Comparison of ENCODE assay signal across 16 cellular contexts in genomic region chr12:107356266-107356936, GRCh38.
DNase-seq lines count a peak whose midpoint lies in the region; ATAC-seq and TF ChIP-seq lines count a peak whose summit lies in the region.
"Had no signal": no experiment of that assay in that cellular context is flagged by ENCODE, and none has a peak within 500 bp of the region (broad histone marks: within the 10 kb centered on the region; RNA-seq: fewer than 3 reads in every experiment).

No MANE protein-coding gene starts in this region.

- no peak for DNase-seq in natural killer cell treated with Interleukin-12 subunit alpha and Interleukin-12 subunit beta and Interleukin-15 and Interleukin-18, amount 100 ng/mL, for 72 hours (ENCODE audit: low spot score)
- no peak for DNase-seq in natural killer cell
- DNase-seq in RWPE2 (ENCODE audit: low spot score): no peak
- peak; percentile 70 to 92 for DNase-seq in fibroblast of lung (ENCODE audit: low read depth in 2 of 2)
- no peak for DNase-seq in osteocyte (ENCODE audit: extremely low spot score, unreplicated experiment)
- no peak for DNase-seq in UCSD-AML1 (lab: John Stamatoyannopoulos, UW; ENCODE audit: unreplicated experiment)
- DNase-seq: activated CD4-positive, alpha-beta memory T cell treated with anti-CD3 and anti-CD28 coated beads, Interleukin-2, amount 10 ng/mL, durations not matched to agents 7 days and 5 days; aorta; CD4-positive, alpha-beta memory T cell; kidney; NCI-H69; SW 1271 had no signal

- no peak overlapping the region for H2AFZ ChIP-seq in fibroblast of lung (ENCODE audit: low read length)

- peak overlapping the region; percentile 35 for H3K4me2 ChIP-seq in fibroblast of lung (ENCODE audit: extremely low read depth, insufficient read depth, low read length)

- ATAC-seq in natural killer cell treated with Interleukin-12 subunit alpha and Interleukin-12 subunit beta and Interleukin-15 and Interleukin-18, amount 100 ng/mL, for 72 hours: peak; percentile 73 to 85
- ATAC-seq in natural killer cell (no peak), RWPE2 (ENCODE audit: low read depth) (peak; percentile 82), GM21786 (IDR thresholded peaks at IDR 0.05; ENCODE audit: unreplicated experiment) (no peak), HG02623 (IDR thresholded peaks at IDR 0.05; ENCODE audit: unreplicated experiment) (no peak)

- intact Hi-C loops in natural killer cell (cut with micrococcal nuclease): no loop called here

- peaks cover 35 to 46% of the 10 kb centered on the region in 2 donors for H3K4me1 Mint-ChIP-seq in natural killer cell treated with Interleukin-12 subunit alpha and Interleukin-12 subunit beta and Interleukin-15 and Interleukin-18, amount 100 ng/mL, for 72 hours (ENCODE audit: low read depth in 2 of 2)
- H3K4me1 Mint-ChIP-seq in natural killer cell (peaks cover 26 to 38% of the 10 kb centered on the region in 2 donors), osteocyte (ENCODE audit: unreplicated experiment) (no peaks in the 10 kb centered on the region)

- no peaks in the 10 kb centered on the region for H3K36me3 ChIP-seq in RWPE2 (ENCODE audit: low read depth)
- no peaks in the 10 kb centered on the region for H3K36me3 ChIP-seq in fibroblast of lung (ENCODE audit: control insufficient read depth, insufficient read depth, low read length)
- H3K36me3 ChIP-seq: neutrophil had no signal

- H3K9me3 ChIP-seq in RWPE2 (ENCODE audit: severe bottlenecking) (no peaks in the 10 kb centered on the region), fibroblast of lung (ENCODE audit: control insufficient read depth, insufficient read depth, low read depth, low read length) (no peaks in the 10 kb centered on the region)
- H3K9me3 ChIP-seq: neutrophil had no signal

- H3K4me1 ChIP-seq in RWPE2 (ENCODE audit: insufficient read depth, poor library complexity, severe bottlenecking) (peaks cover 27% of the 10 kb centered on the region), fibroblast of lung (ENCODE audit: control insufficient read depth, extremely low read depth, insufficient read depth, low read length) (peaks cover 6% of the 10 kb centered on the region)

- H3K9ac ChIP-seq in fibroblast of lung (ENCODE audit: insufficient read depth, low read length): no peak overlapping the region

- H3K79me2 ChIP-seq in fibroblast of lung (ENCODE audit: control insufficient read depth, insufficient read depth, low read length): no peaks in the 10 kb centered on the region

- TF ChIP-seq CTCF in natural killer cell (IDR thresholded peaks at IDR 0.05) (no peak), RWPE2 (IDR thresholded peaks at IDR 0.05; ENCODE audit: poor library complexity, severe bottlenecking) (no peak), fibroblast of lung (conservative IDR thresholded peaks at IDR 0.05 in 1 of 2, IDR thresholded peaks at IDR 0.05 in 1 of 2; ENCODE audit: low read depth in 1 of 2, low read length in 2 of 2) (no peak), osteocyte (IDR thresholded peaks at IDR 0.05) (no peak)

- no peak overlapping the region for H3K27ac Mint-ChIP-seq in natural killer cell treated with Interleukin-12 subunit alpha and Interleukin-12 subunit beta and Interleukin-15 and Interleukin-18, amount 100 ng/mL, for 72 hours
- H3K27ac Mint-ChIP-seq in natural killer cell (no peak overlapping the region), osteocyte (ENCODE audit: unreplicated experiment) (no peak overlapping the region)
- H3K27ac Mint-ChIP-seq: activated CD4-positive, alpha-beta memory T cell treated with anti-CD3 and anti-CD28 coated beads, Interleukin-2, amount 10 ng/mL, durations not matched to agents 7 days and 5 days; stimulated activated naive CD8-positive, alpha-beta T cell treated with anti-CD3 and anti-CD28 coated beads, Interleukin-15, Interleukin-2, amounts not matched to agents 100 ng/mL and 50 ng/mL, for 24 hours had no signal

- H3K27me3 ChIP-seq in RWPE2 (ENCODE audit: insufficient read depth, poor library complexity, severe bottlenecking) (no peaks in the 10 kb centered on the region), fibroblast of lung (ENCODE audit: control insufficient read depth, insufficient read depth, low read length) (no peaks in the 10 kb centered on the region)
- H3K27me3 ChIP-seq: neutrophil had no signal

- H4K20me1 ChIP-seq in fibroblast of lung (ENCODE audit: control insufficient read depth, extremely low read depth, insufficient read depth, low read length): no peaks in the 10 kb centered on the region

- no peak overlapping the region for H3K4me3 ChIP-seq in RWPE2 (ENCODE audit: severe bottlenecking)
- H3K4me3 ChIP-seq in fibroblast of lung (replicated peaks in 1 of 4; ENCODE audit: control extremely low read depth in 1 of 4, insufficient read depth in 1 of 4, low read depth in 3 of 4, low read length in 4 of 4): no peak overlapping the region

- H3K27ac ChIP-seq in RWPE2 (ENCODE audit: poor library complexity, severe bottlenecking) (no peak overlapping the region), fibroblast of lung (ENCODE audit: insufficient read depth, low read length) (no peak overlapping the region)
- H3K27ac ChIP-seq: neutrophil had no signal

- peak overlapping the region; percentile 1 for H3K4me3 Mint-ChIP-seq in natural killer cell treated with Interleukin-12 subunit alpha and Interleukin-12 subunit beta and Interleukin-15 and Interleukin-18, amount 100 ng/mL, for 72 hours
- H3K4me3 Mint-ChIP-seq in natural killer cell (no peak overlapping the region), osteocyte (ENCODE audit: unreplicated experiment) (no peak overlapping the region)
- H3K4me3 Mint-ChIP-seq: activated CD4-positive, alpha-beta memory T cell treated with anti-CD3 and anti-CD28 coated beads, Interleukin-2, amount 10 ng/mL, durations not matched to agents 7 days and 5 days; CD4-positive, alpha-beta memory T cell; stimulated activated naive CD8-positive, alpha-beta T cell treated with anti-CD3 and anti-CD28 coated beads, Interleukin-15, Interleukin-2, amounts not matched to agents 100 ng/mL and 50 ng/mL, for 24 hours had no signal

- peaks cover 0 to 7% of the 10 kb centered on the region in 2 donors for H3K27me3 Mint-ChIP-seq in natural killer cell treated with Interleukin-12 subunit alpha and Interleukin-12 subunit beta and Interleukin-15 and Interleukin-18, amount 100 ng/mL, for 72 hours
- H3K27me3 Mint-ChIP-seq in natural killer cell (ENCODE audit: low read depth in 2 of 2) (no peaks in the 10 kb centered on the region), osteocyte (ENCODE audit: unreplicated experiment) (peaks cover 10% of the 10 kb centered on the region)
- H3K27me3 Mint-ChIP-seq: activated CD4-positive, alpha-beta memory T cell treated with anti-CD3 and anti-CD28 coated beads, Interleukin-2, amount 10 ng/mL, durations not matched to agents 7 days and 5 days; CD4-positive, alpha-beta memory T cell; stimulated activated naive CD8-positive, alpha-beta T cell treated with anti-CD3 and anti-CD28 coated beads, Interleukin-15, Interleukin-2, amounts not matched to agents 100 ng/mL and 50 ng/mL, for 24 hours had no signal

- no peaks in the 10 kb centered on the region for H3K9me3 Mint-ChIP-seq in natural killer cell treated with Interleukin-12 subunit alpha and Interleukin-12 subunit beta and Interleukin-15 and Interleukin-18, amount 100 ng/mL, for 72 hours
- H3K9me3 Mint-ChIP-seq in natural killer cell (no peaks in the 10 kb centered on the region), osteocyte (ENCODE audit: unreplicated experiment) (no peaks in the 10 kb centered on the region)
- H3K9me3 Mint-ChIP-seq: activated CD4-positive, alpha-beta memory T cell treated with anti-CD3 and anti-CD28 coated beads, Interleukin-2, amount 10 ng/mL, durations not matched to agents 7 days and 5 days; CD4-positive, alpha-beta memory T cell had no signal

- H3K36me3 Mint-ChIP-seq in natural killer cell treated with Interleukin-12 subunit alpha and Interleukin-12 subunit beta and Interleukin-15 and Interleukin-18, amount 100 ng/mL, for 72 hours: no peaks in the 10 kb centered on the region
- no peaks in the 10 kb centered on the region for H3K36me3 Mint-ChIP-seq in natural killer cell
- no peaks in the 10 kb centered on the region for H3K36me3 Mint-ChIP-seq in osteocyte (ENCODE audit: unreplicated experiment)

Comparison
In these comparisons a context has a peak if more than half of its experiments do, and no peak if none do; other contexts are left out.
1. ATAC-seq: peak in natural killer cell treated with Interleukin-12 subunit alpha and Interleukin-12 subunit beta and Interleukin-15 and Interleukin-18, amount 100 ng/mL, for 72 hours (2 of 2) and RWPE2 (single experiment); none in natural killer cell (0 of 3), GM21786 (single experiment) and HG02623 (single experiment).
2. DNase-seq: peak in fibroblast of lung (2 of 2); none in natural killer cell treated with Interleukin-12 subunit alpha and Interleukin-12 subunit beta and Interleukin-15 and Interleukin-18, amount 100 ng/mL, for 72 hours (single experiment), natural killer cell (single experiment), RWPE2 (single experiment), osteocyte (single experiment) and UCSD-AML1 (single experiment).